Comparison of ENCODE assay signal across 12 cellular contexts in the genomic region with DNA sequence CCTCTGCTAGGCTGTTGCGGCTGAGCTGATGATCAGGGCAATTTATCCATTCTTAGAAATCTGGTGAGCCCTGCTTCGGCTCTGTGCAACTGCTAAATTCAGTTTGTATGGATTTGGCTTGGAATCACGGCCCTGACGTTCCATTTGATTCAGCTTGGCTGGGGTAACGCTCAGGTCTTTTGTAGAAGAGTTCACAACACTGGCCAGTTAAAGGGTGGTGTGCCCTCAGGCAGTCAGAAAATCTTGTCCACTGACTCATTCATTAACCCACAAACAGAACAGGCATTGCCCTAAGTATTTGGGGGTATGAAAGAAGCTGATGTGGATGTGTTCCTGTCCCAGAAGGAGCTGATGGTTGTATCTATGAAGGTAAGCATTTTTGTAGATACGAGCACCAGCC. TPM values are rescaled to one million over a fixed set of nuclear protein-coding genes. Genes with fewer than 3 reads are reported as not detected.
DNase-seq lines count a peak whose midpoint lies in the region; ATAC-seq and TF ChIP-seq lines count a peak whose summit lies in the region.
"Had no signal": no experiment of that assay in that cellular context is flagged by ENCODE, and none has a peak within 500 bp of the region (broad histone marks: within the 10 kb centered on the region; RNA-seq: fewer than 3 reads in every experiment).

No MANE protein-coding gene starts in this region.

- POLR2A ChIA-PET in PC-3 (lab: Charles Lee; ENCODE audit: unreplicated experiment), result no interaction called here

- H3K27ac ChIP-seq in PC-3 (ENCODE audit: low read length), result no peak overlapping the region
- H3K27ac ChIP-seq in esophagus squamous epithelium, result no peak overlapping the region
- no peak overlapping the region for H3K27ac ChIP-seq in aorta (ENCODE audit: low read depth in 1 of 2, low read length in 2 of 2)

- WGBS in esophagus squamous epithelium, 2 donors, result 63 to 66% methylated on average over 5 to 6 of the region's 6 CpGs
- WGBS in aorta, 2 donors, result 87 to 90% methylated on average over 6 of the region's 6 CpGs

- no peaks in the 10 kb centered on the region for H3K79me2 ChIP-seq in PC-3 (ENCODE audit: low read length)

- TF ChIP-seq POLR2A in esophagus squamous epithelium (IDR thresholded peaks at IDR 0.05), result no peak

- ATAC-seq in PC-3 (no peak), aorta (ENCODE audit: low FRiP score) (no peak), GM18867 (IDR thresholded peaks at IDR 0.05; ENCODE audit: unreplicated experiment) (no peak), left colon (no peak)

- peak; percentile 95 for DNase-seq in EH (ENCODE audit: low read depth)
- DNase-seq in PC-3, result peak; percentile 55
- DNase-seq in epithelial cell of esophagus (ENCODE audit: low read depth), result peak; percentile 73
- peak; percentile 75 for DNase-seq in renal cortical epithelial cell (ENCODE audit: low read depth)
- DNase-seq in esophagus squamous epithelium (lab: John Stamatoyannopoulos, UW), result no peak
- no peak for DNase-seq in aorta
- no peak for DNase-seq in left colon
- DNase-seq: NCI-H2081; NK-92 treated with Interleukin-12 subunit alpha and Interleukin-12 subunit beta, amount 100 ng/mL, for 24 hours; stimulated activated naive CD4-positive, alpha-beta T cell treated with Interleukin-2 at 50 U/mL for 16 hours had no signal

- no peak overlapping the region for H2AFZ ChIP-seq in PC-3 (ENCODE audit: low read length)

- H3K36me3 ChIP-seq in PC-3 (ENCODE audit: low read depth, low read length) (no peaks in the 10 kb centered on the region), esophagus squamous epithelium (no peaks in the 10 kb centered on the region), aorta (ENCODE audit: control insufficient read depth in 1 of 2, insufficient read depth in 2 of 2, low read length in 1 of 2) (no peaks in the 10 kb centered on the region)

- H3F3A ChIP-seq in PC-3 (ENCODE audit: low read length, unreplicated experiment), result no peaks in the 10 kb centered on the region

- CTCF ChIA-PET in PC-3 (lab: Charles Lee), result no interaction called here

- H3K9me3 ChIP-seq in PC-3 (ENCODE audit: low read length) (no peaks in the 10 kb centered on the region), esophagus squamous epithelium (no peaks in the 10 kb centered on the region), aorta (ENCODE audit: control insufficient read depth, low read length) (no peaks in the 10 kb centered on the region)

- H3K27me3 ChIP-seq in PC-3 (ENCODE audit: low read length), result no peaks in the 10 kb centered on the region
- H3K27me3 ChIP-seq in esophagus squamous epithelium, result no peaks in the 10 kb centered on the region
- no peaks in the 10 kb centered on the region for H3K27me3 ChIP-seq in aorta (ENCODE audit: control insufficient read depth in 1 of 2, insufficient read depth in 2 of 2, low read length in 1 of 2)

- H3K4me3 ChIP-seq in PC-3 (ENCODE audit: low read length) (no peak overlapping the region), epithelial cell of esophagus (ENCODE audit: low read length) (no peak overlapping the region), esophagus squamous epithelium (no peak overlapping the region), aorta (ENCODE audit: low read length in 2 of 2) (no peak overlapping the region)
- H3K4me3 ChIP-seq: lung had no signal

- no peak overlapping the region for H3K9ac ChIP-seq in PC-3 (ENCODE audit: low read length)

- intact Hi-C loops in PC-3 (cut with micrococcal nuclease), result no loop called here
- intact Hi-C loops in esophagus squamous epithelium (cut with DNase I), result no loop called here
- intact Hi-C loops in aorta (cut with DNase I), result no loop called here
- intact Hi-C loops in left colon (cut with DNase I, micrococcal nuclease), result no loop called here

- no peak overlapping the region for H3K4me2 ChIP-seq in PC-3 (ENCODE audit: low read length)

- no peak for TF ChIP-seq CTCF in PC-3 (conservative IDR thresholded peaks at IDR 0.05; ENCODE audit: low read depth, low read length)
- no peak for TF ChIP-seq CTCF in epithelial cell of esophagus (IDR thresholded peaks at IDR 0.05; ENCODE audit: insufficient read depth, low read depth, low read length, missing control alignments)
- no peak for TF ChIP-seq CTCF in esophagus squamous epithelium (IDR thresholded peaks at IDR 0.05)

- no peaks in the 10 kb centered on the region for H4K20me1 ChIP-seq in PC-3 (ENCODE audit: low read length)

- H3K9me2 ChIP-seq in PC-3 (replicated peaks; ENCODE audit: low read length), result no peaks in the 10 kb centered on the region

- no TSS peak for BruUV-seq in PC-3 (replicated peaks; lab: Mats Ljungman, UMichigan)

- peaks cover 6% of the 10 kb centered on the region; the same call in 1 of the 2 replicates for H3K4me1 ChIP-seq in PC-3 (ENCODE audit: insufficient read depth, low read length)
- peaks cover 0 to 8% (median 4%) of the 10 kb centered on the region in 3 donors for H3K4me1 ChIP-seq in esophagus squamous epithelium
- H3K4me1 ChIP-seq in aorta (ENCODE audit: control insufficient read depth in 1 of 2, insufficient read depth in 2 of 2, low read length in 2 of 2), result no peaks in the 10 kb centered on the region

RNA-seq across cellular contexts. Expression of a gene that starts 53.9 kb away (rescaled TPM):
- total RNA-seq in PC-3 (2014; rRNA removed) (not detected in 2 replicates), renal cortical epithelial cell (8.3 TPM in 1 of 2 replicates, not detected in the other), esophagus squamous epithelium (1 to 10 TPM in 1 of 4 donors, under 1 TPM in 3; 0.50 to 1.5 (median 0.66) TPM), aorta (10 to 100 TPM in 1 of 2 donors, 1 to 10 TPM in 1; 6.9 to 16.2 TPM), left colon (10 to 100 TPM in 1 of 2 donors, 1 to 10 TPM in 1; 3.6 to 14.1 TPM)
- polyA plus RNA-seq in aorta, result 1 to 10 TPM in 1 of 2 donors, under 1 TPM in 1; 0.63 to 1.4 TPM

Comparison
In these comparisons a context has a peak if more than half of its experiments do, and no peak if none do; other contexts are left out.
1. DNase-seq: peak in EH (single experiment), PC-3 (single experiment), epithelial cell of esophagus (single experiment) and renal cortical epithelial cell (single experiment); none in esophagus squamous epithelium (single experiment), aorta (0 of 2) and left colon (0 of 2).